In the genomic region with DNA sequence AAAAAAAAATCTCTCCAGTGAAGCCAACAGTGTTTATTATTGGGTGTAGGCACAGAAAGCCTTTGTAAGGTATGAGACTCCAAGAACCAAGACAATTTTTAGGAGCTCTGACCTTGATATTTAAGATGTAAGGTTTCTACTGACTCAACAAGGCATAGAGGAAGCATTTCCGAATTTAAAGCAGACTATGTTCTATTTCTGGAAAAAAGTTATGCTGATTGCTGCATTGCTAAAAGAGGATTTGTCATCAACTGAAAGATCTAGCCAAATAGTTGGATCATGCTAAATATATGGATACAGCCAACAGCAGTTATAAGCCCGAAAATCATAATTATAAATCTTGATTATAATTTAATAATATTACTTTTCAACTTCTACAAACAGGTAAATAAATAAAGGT, we compare ENCODE assay signal across 22 cellular contexts. TPM values are rescaled to one million over a fixed set of nuclear protein-coding genes. Genes with fewer than 3 reads are reported as not detected.
A peak's percentile ranks its signal among the peaks of the same experiment; 100 is the strongest.
DNase-seq lines count a peak whose midpoint lies in the region; ATAC-seq and TF ChIP-seq lines count a peak whose summit lies in the region.
"Had no signal": no experiment of that assay in that cellular context is flagged by ENCODE, and none has a peak within 500 bp of the region (broad histone marks: within the 10 kb centered on the region; RNA-seq: fewer than 3 reads in every experiment).

No MANE protein-coding gene starts in this region.

- in situ Hi-C loops in astrocyte of the spinal cord (cut with HindIII; ENCODE audit: low sequenced_read_pairs): no loop called here

- H3K9me3 Mint-ChIP-seq in CD8-positive, alpha-beta memory T cell: no peaks in the 10 kb centered on the region
- H3K9me3 Mint-ChIP-seq: activated naive CD8-positive, alpha-beta T cell treated with anti-CD3 and anti-CD28 coated beads for 36 hours; activated T-helper 2 cell treated with anti-CD3 and anti-CD28 coated beads, Interferon-gamma antibody, Interleukin-2, Interleukin-4, amounts not matched to agents 10 μg/mL and 5 μg/mL and 100 μg/mL, durations not matched to agents 14 hours and 24 hours and 36 hours had no signal

- no peaks in the 10 kb centered on the region for H3K27me3 ChIP-seq in CD8-positive, alpha-beta memory T cell (ENCODE audit: insufficient read depth, low read length, poor library complexity, severe bottlenecking)
- H3K27me3 ChIP-seq: body of pancreas, ovary, sigmoid colon, tibial nerve had no signal

- H3K4me3 ChIP-seq in astrocyte of the spinal cord (ENCODE audit: low read depth, low read length): no peak overlapping the region
- H3K4me3 ChIP-seq in CD8-positive, alpha-beta memory T cell (ENCODE audit: low read length): no peak overlapping the region
- H3K4me3 ChIP-seq: body of pancreas, coronary artery, lung, ovary, sigmoid colon, tibial nerve had no signal

- TF ChIP-seq CTCF in astrocyte of the spinal cord (IDR thresholded peaks at IDR 0.05; ENCODE audit: low read depth, low read length): no peak

- no peaks in the 10 kb centered on the region for H3K4me1 ChIP-seq in CD8-positive, alpha-beta memory T cell (ENCODE audit: insufficient read depth, low read length)
- H3K4me1 ChIP-seq: body of pancreas, tibial nerve had no signal

- H3K27ac Mint-ChIP-seq in CD8-positive, alpha-beta memory T cell: no peak overlapping the region
- H3K27ac Mint-ChIP-seq: activated naive CD8-positive, alpha-beta T cell treated with anti-CD3 and anti-CD28 coated beads for 36 hours; activated T-helper 2 cell treated with anti-CD3 and anti-CD28 coated beads, Interferon-gamma antibody, Interleukin-2, Interleukin-4, amounts not matched to agents 10 μg/mL and 5 μg/mL and 100 μg/mL, durations not matched to agents 14 hours and 24 hours and 36 hours; T-helper 17 cell had no signal

- CTCF ChIA-PET in CD8-positive, alpha-beta memory T cell (lab: Charles Lee): no interaction called here

- no peak overlapping the region for H3K4me3 Mint-ChIP-seq in CD8-positive, alpha-beta memory T cell
- H3K4me3 Mint-ChIP-seq: activated naive CD8-positive, alpha-beta T cell treated with anti-CD3 and anti-CD28 coated beads for 36 hours; T-helper 17 cell had no signal

- no peak overlapping the region for H3K27ac ChIP-seq in CD8-positive, alpha-beta memory T cell (ENCODE audit: low read depth, low read length)
- H3K27ac ChIP-seq: body of pancreas, coronary artery, ovary, sigmoid colon, tibial nerve, VCaP had no signal

- no peak for ATAC-seq in esophagus mucosa
- ATAC-seq: body of pancreas, T-helper 17 cell had no signal

- no peaks in the 10 kb centered on the region for H3K9me3 ChIP-seq in CD8-positive, alpha-beta memory T cell (ENCODE audit: low read length)
- H3K9me3 ChIP-seq: body of pancreas, ovary, sigmoid colon, tibial nerve had no signal

- POLR2A ChIA-PET in CD8-positive, alpha-beta memory T cell (lab: Charles Lee): no interaction called here

- no peaks in the 10 kb centered on the region for H3K4me1 Mint-ChIP-seq in CD8-positive, alpha-beta memory T cell

- no peaks in the 10 kb centered on the region for H3K36me3 ChIP-seq in CD8-positive, alpha-beta memory T cell (ENCODE audit: insufficient read depth, low read length)
- H3K36me3 ChIP-seq: ovary had no signal

- peaks cover 3 to 39% (median 13%) of the 10 kb centered on the region in 3 donors for H3K36me3 Mint-ChIP-seq in CD8-positive, alpha-beta memory T cell

- DNase-seq in LHCN-M2 (ENCODE audit: low read depth) (peak; percentile 40), astrocyte of the spinal cord (ENCODE audit: low read depth, low spot score) (peak; percentile 9), hepatic stellate cell (ENCODE audit: low spot score) (peak; percentile 7), COLO668 (lab: John Stamatoyannopoulos, UW; ENCODE audit: unreplicated experiment) (no peak), EL (no peak)
- DNase-seq in CD8-positive, alpha-beta memory T cell: no peak
- DNase-seq: activated CD8-positive, alpha-beta memory T cell treated with anti-CD3 and anti-CD28 coated beads, Interleukin-2, amount 50 U/mL, for 4 hours; foreskin melanocyte; NCI-H2171; NCI-H69; OCI-M1; ovary; sigmoid colon; T-helper 17 cell had no signal

- H3K27me3 Mint-ChIP-seq in CD8-positive, alpha-beta memory T cell: no peaks in the 10 kb centered on the region
- H3K27me3 Mint-ChIP-seq: activated naive CD8-positive, alpha-beta T cell treated with anti-CD3 and anti-CD28 coated beads for 36 hours; T-helper 17 cell had no signal

RNA-seq across cellular contexts. Expression of gene MELTF, which starts 53.3 kb away (rescaled TPM):
- total RNA-seq in LHCN-M2 (2014; rRNA removed): 5.8 and 6.8 TPM in 2 replicates
- polyA plus RNA-seq in LHCN-M2 (2012): 2.6 TPM
- 2.8 TPM for total RNA-seq in esophagus mucosa
- total RNA-seq in CD8-positive, alpha-beta memory T cell: 1 to 10 TPM; 2.2 to 3.0 TPM
- 0.36 TPM for polyA plus RNA-seq in CD8-positive, alpha-beta memory T cell

Comparison
In these comparisons a context has a peak if more than half of its experiments do, and no peak if none do; other contexts are left out.
1. DNase-seq: peak in LHCN-M2 (single experiment), astrocyte of the spinal cord (single experiment) and hepatic stellate cell (single experiment); none in COLO668 (single experiment), CD8-positive, alpha-beta memory T cell (0 of 5) and EL (single experiment).